Comparison of ENCODE assay signal across 10 cellular contexts in the genomic region with DNA sequence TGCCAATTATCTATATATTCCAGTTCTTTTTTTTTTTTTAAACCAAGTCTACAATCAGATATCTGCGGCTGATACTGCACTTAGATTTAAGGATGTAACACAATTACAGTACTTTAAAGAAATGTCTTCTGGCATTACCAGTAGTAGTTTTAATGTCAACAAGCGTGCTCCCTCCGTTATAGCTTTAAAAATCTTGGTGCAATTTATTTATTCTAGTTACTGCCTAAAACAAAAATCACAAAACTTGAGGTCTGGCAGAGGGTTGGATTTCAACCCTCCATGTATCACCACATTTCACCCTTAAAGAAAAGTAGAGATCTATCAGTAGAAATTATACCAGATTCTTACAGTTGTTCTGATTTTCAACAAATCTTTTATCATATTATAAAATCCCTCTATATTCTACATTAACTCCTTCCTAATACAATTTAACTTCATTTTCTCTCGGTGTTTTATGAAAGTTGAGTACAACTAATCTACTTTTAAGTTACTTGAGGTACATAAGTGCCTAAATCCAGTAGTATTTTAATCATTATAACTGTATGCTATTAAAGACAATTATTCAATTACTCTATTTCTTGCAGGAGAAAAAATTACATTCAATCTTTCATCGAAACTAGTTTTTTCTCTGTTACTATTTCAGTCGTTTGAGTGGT. TPM values are rescaled to one million over a fixed set of nuclear protein-coding genes. Genes with fewer than 3 reads are reported as not detected.
DNase-seq lines count a peak whose midpoint lies in the region; TF ChIP-seq lines count a peak whose summit lies in the region.
"Had no signal": no experiment of that assay in that cellular context is flagged by ENCODE, and none has a peak within 500 bp of the region (broad histone marks: within the 10 kb centered on the region; RNA-seq: fewer than 3 reads in every experiment).

No MANE protein-coding gene starts in this region.

- H3K4me1 Mint-ChIP-seq in dendritic cell treated with granulocyte-macrophage colony-stimulating factor and Interleukin-4, amounts not matched to agents 40 ng/mL and 50 ng/mL, for 4 days (ENCODE audit: low read depth): peaks cover 15% of the 10 kb centered on the region

- peak overlapping the region; percentile 95 to 100 (median 98) for H3K27ac ChIP-seq in sigmoid colon

- H3K27me3 ChIP-seq in sigmoid colon (no peaks in the 10 kb centered on the region), HAP-1 (ENCODE audit: low read depth) (peaks cover 20% of the 10 kb centered on the region)
- H3K27me3 ChIP-seq: tibial artery had no signal

- DNase-seq in SHP77 treated with DMSO at 0.1 percent for 48 hours (lab: John Stamatoyannopoulos, UW): peak; percentile 77
- DNase-seq in SHP77 (lab: John Stamatoyannopoulos, UW): no peak
- peak; percentile 18 for DNase-seq in NAMALWA (ENCODE audit: low spot score)
- DNase-seq in sigmoid colon: no peak
- DNase-seq in amygdala (lab: John Stamatoyannopoulos, UW): no peak
- no peak for DNase-seq in mucosa of gallbladder (ENCODE audit: low spot score)
- no peak for DNase-seq in HAP-1 (ENCODE audit: low spot score in 2 of 2)
- DNase-seq: aorta, tibial artery had no signal

- H3K9me3 Mint-ChIP-seq in dendritic cell treated with granulocyte-macrophage colony-stimulating factor and Interleukin-4, amounts not matched to agents 40 ng/mL and 50 ng/mL, for 4 days: no peaks in the 10 kb centered on the region

- H3K27ac Mint-ChIP-seq in dendritic cell treated with granulocyte-macrophage colony-stimulating factor and Interleukin-4, amounts not matched to agents 40 ng/mL and 50 ng/mL, for 4 days: peak overlapping the region; percentile 79

- TF ChIP-seq POLR2A in sigmoid colon (IDR thresholded peaks at IDR 0.05): no peak

- H3K27me3 Mint-ChIP-seq in dendritic cell treated with granulocyte-macrophage colony-stimulating factor and Interleukin-4, amounts not matched to agents 40 ng/mL and 50 ng/mL, for 4 days: no peaks in the 10 kb centered on the region

- in situ Hi-C loops in HAP-1 (cut with MboI; ENCODE audit: low sequenced_read_pairs): no loop called here

- peaks cover 6% of the 10 kb centered on the region for H3K36me3 Mint-ChIP-seq in dendritic cell treated with granulocyte-macrophage colony-stimulating factor and Interleukin-4, amounts not matched to agents 40 ng/mL and 50 ng/mL, for 4 days (ENCODE audit: low read depth)

- H3K36me3 ChIP-seq in sigmoid colon (no peaks in the 10 kb centered on the region), HAP-1 (replicated peaks) (no peaks in the 10 kb centered on the region)
- H3K36me3 ChIP-seq: tibial artery had no signal

- H3K4me3 ChIP-seq in sigmoid colon (peak overlapping the region in 1 of 4 donors; percentile 9), HAP-1 (no peak overlapping the region)

- intact Hi-C loops in dendritic cell treated with granulocyte-macrophage colony-stimulating factor and Interleukin-4, amounts not matched to agents 40 ng/mL and 50 ng/mL, for 4 days (cut with micrococcal nuclease): no loop called here
- intact Hi-C loops in sigmoid colon (cut with DNase I): loop anchor here (10.0 kb wide), 2 partner anchors 641 to 1231 kb away; partner anchors contain the start of gene GDNF

- H3K9me3 ChIP-seq in sigmoid colon: no peaks in the 10 kb centered on the region
- H3K9me3 ChIP-seq in HAP-1: no peaks in the 10 kb centered on the region
- H3K9me3 ChIP-seq: tibial artery had no signal

- no peak overlapping the region for H3K4me3 Mint-ChIP-seq in dendritic cell treated with granulocyte-macrophage colony-stimulating factor and Interleukin-4, amounts not matched to agents 40 ng/mL and 50 ng/mL, for 4 days

- 78 to 85% methylated on average over 6 of the region's 6 CpGs for WGBS in sigmoid colon, 2 donors

- no peak for TF ChIP-seq EP300 in sigmoid colon (IDR thresholded peaks at IDR 0.05)

- no peak for TF ChIP-seq CTCF in sigmoid colon (IDR thresholded peaks at IDR 0.05)

- H3K4me1 ChIP-seq in sigmoid colon (peaks cover 0 to 43% (median 13%) of the 10 kb centered on the region in 4 donors), HAP-1 (no peaks in the 10 kb centered on the region; the same call in 1 of the 2 replicates)

RNA-seq across cellular contexts. Expression of gene RICTOR, which starts 2.0 kb away (rescaled TPM):
- total RNA-seq in sigmoid colon: 10 to 100 TPM; 32.8 to 50.1 (median 41.2) TPM
- polyA plus RNA-seq in sigmoid colon: 1 to 10 TPM; 2.5 to 5.9 (median 3.6) TPM
- 35.5 TPM for total RNA-seq in mucosa of gallbladder

Comparison
In these comparisons a context has a peak if more than half of its experiments do, and no peak if none do; other contexts are left out.
1. DNase-seq: peak in SHP77 treated with DMSO at 0.1 percent for 48 hours (single experiment) and NAMALWA (single experiment); none in SHP77 (0 of 2), sigmoid colon (single experiment), amygdala (0 of 56), mucosa of gallbladder (single experiment) and HAP-1 (0 of 2).